Comparison of ENCODE assay signal across 25 cellular contexts in the genomic region with DNA sequence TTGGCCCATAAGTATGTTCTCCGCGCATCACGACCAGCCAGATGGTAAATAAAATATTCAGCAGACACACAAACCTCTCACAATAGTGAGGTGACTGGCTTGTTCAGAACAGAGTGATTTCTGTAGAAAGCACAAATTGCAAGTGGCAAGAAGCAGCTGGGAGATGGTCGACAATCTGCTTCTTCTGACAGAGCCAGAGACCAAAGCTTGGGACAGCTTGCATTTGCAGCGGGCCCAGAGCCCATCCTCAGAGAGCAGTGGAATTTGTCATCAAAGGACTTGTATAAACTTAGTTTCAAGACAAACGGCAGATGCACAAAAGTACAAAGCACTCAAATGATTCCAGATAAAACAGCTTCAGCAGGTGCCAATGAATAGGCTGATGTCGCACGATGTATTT.
"Had no signal": no experiment of that assay in that cellular context is flagged by ENCODE, and none has a peak within 500 bp of the region (broad histone marks: within the 10 kb centered on the region; RNA-seq: fewer than 3 reads in every experiment).

No MANE protein-coding gene starts in this region.

- H3K27ac Mint-ChIP-seq: memory B cell; naive B cell; natural killer cell treated with Interleukin-12 subunit alpha and Interleukin-12 subunit beta and Interleukin-15 and Interleukin-18, amount 100 ng/mL, for 72 hours; progenitor cell of endocrine pancreas; stimulated activated naive CD8-positive, alpha-beta T cell treated with anti-CD3 and anti-CD28 coated beads, Interleukin-15, amount 100 ng/mL, for 72 hours had no signal

- H3K36me3 ChIP-seq: esophagus squamous epithelium, right lobe of liver, suprapubic skin, transverse colon, upper lobe of right lung, uterus had no signal

- H3K27me3 ChIP-seq: esophagus squamous epithelium, right lobe of liver, suprapubic skin, transverse colon, upper lobe of right lung, uterus had no signal

- H3K4me1 Mint-ChIP-seq: memory B cell; naive B cell; neural crest cell; stimulated activated naive CD8-positive, alpha-beta T cell treated with anti-CD3 and anti-CD28 coated beads, Interleukin-15, amount 100 ng/mL, for 72 hours had no signal

- H3K4me2 ChIP-seq: smooth muscle cell had no signal

- H3K4me3 ChIP-seq: coronary artery, esophagus squamous epithelium, lung, right lobe of liver, smooth muscle cell, suprapubic skin, transverse colon, upper lobe of right lung, uterus had no signal

- H3K9ac ChIP-seq: parathyroid adenoma had no signal

- H3K9me3 Mint-ChIP-seq: memory B cell; natural killer cell treated with Interleukin-12 subunit alpha and Interleukin-12 subunit beta and Interleukin-15 and Interleukin-18, amount 100 ng/mL, for 72 hours; neural crest cell; stimulated activated naive CD8-positive, alpha-beta T cell treated with anti-CD3 and anti-CD28 coated beads, Interleukin-15, amount 100 ng/mL, for 72 hours had no signal

- H3K36me3 Mint-ChIP-seq: memory B cell; naive B cell; natural killer cell treated with Interleukin-12 subunit alpha and Interleukin-12 subunit beta and Interleukin-15 and Interleukin-18, amount 100 ng/mL, for 72 hours had no signal

- DNase-seq: dermis blood vessel endothelial cell; effector memory CD4-positive, alpha-beta T cell; esophagus squamous epithelium; foreskin melanocyte; kidney; naive B cell; right lobe of liver; stimulated activated CD4-positive, alpha-beta T cell treated with anti-CD3 and anti-CD28 coated beads, Interleukin-12 subunit alpha, Interleukin-12 subunit beta, amount 100 ng/mL, for 4 hours; stimulated activated CD4-positive, alpha-beta T cell treated with anti-CD3 and anti-CD28 coated beads, Interleukin-1b, Interleukin-23, amount 100 ng/mL, for 48 hours; stimulated activated CD4-positive, alpha-beta T cell treated with anti-CD3 and anti-CD28 coated beads, Interleukin-4, amount 100 ng/mL, for 1 hour; stimulated activated CD8-positive, alpha-beta memory T cell treated with anti-CD3 and anti-CD28 coated beads, Interleukin-4, amount 100 ng/mL, for 48 hours; stimulated activated naive CD4-positive, alpha-beta T cell; stimulated activated naive CD8-positive, alpha-beta T cell treated with anti-CD3 and anti-CD28 coated beads, Interleukin-15, amount 100 ng/mL, for 72 hours; transverse colon; upper lobe of right lung; uterus had no signal

- H3K4me3 Mint-ChIP-seq: memory B cell; naive B cell; natural killer cell treated with Interleukin-12 subunit alpha and Interleukin-12 subunit beta and Interleukin-15 and Interleukin-18, amount 100 ng/mL, for 72 hours; neural crest cell; stimulated activated naive CD8-positive, alpha-beta T cell treated with anti-CD3 and anti-CD28 coated beads, Interleukin-15, amount 100 ng/mL, for 72 hours had no signal

- H3K27ac ChIP-seq: coronary artery, esophagus squamous epithelium, parathyroid adenoma, right lobe of liver, suprapubic skin, transverse colon, upper lobe of right lung, uterus had no signal

- H3K9me3 ChIP-seq: esophagus squamous epithelium, right lobe of liver, suprapubic skin, transverse colon, upper lobe of right lung, uterus had no signal

- H3K4me1 ChIP-seq: esophagus squamous epithelium, parathyroid adenoma, right lobe of liver, suprapubic skin, transverse colon, upper lobe of right lung, uterus had no signal

- H3K79me2 ChIP-seq: parathyroid adenoma had no signal

- H2AFZ ChIP-seq: parathyroid adenoma had no signal
